In the genomic region with DNA sequence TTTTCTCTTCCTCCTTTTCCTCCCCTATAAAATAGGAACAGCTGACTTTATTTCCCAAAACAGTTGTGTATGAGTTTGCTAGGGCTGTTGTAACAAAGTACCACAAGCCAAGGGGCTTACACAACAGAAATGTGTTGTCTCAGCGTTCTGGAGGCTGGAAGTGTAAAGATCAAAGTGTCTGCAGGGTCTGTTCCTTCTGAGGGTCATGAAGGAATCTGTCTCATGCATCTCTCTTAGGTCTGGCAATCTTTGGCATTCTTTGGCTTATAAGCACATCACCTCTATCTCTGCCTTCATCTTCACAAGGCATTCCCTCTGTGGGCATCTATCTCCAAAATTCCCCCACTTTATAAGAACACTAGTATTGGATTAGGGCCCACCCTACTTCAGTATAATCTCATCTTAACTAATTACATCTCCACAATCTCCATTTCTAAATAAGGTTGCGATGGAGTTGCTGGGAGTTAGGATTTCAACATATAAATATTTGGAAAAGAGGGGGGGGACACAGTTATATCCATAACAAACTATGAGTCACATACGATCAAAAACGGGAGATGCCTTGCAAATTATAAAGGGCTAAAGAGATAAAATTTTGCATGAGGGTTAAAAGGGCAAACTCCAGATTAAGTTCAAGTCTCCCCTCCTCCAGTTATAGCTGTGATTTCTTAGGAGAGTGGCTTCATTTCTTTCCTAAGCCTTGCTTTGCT, we compare ENCODE assay signal across 15 cellular contexts.
DNase-seq lines count a peak whose midpoint lies in the region; ATAC-seq and TF ChIP-seq lines count a peak whose summit lies in the region.
"Had no signal": no experiment of that assay in that cellular context is flagged by ENCODE, and none has a peak within 500 bp of the region (broad histone marks: within the 10 kb centered on the region; RNA-seq: fewer than 3 reads in every experiment).

No MANE protein-coding gene starts in this region.

- peak overlapping the region; percentile 96 for H2BK15ac ChIP-seq in IMR-90 (ENCODE audit: low read depth, low read length)

- H3K4me2 ChIP-seq in IMR-90 (ENCODE audit: low read depth, low read length), result peak overlapping the region; percentile 70

- peak overlapping the region; percentile 97 for H3K27ac ChIP-seq in IMR-90 (ENCODE audit: insufficient read depth, low read length)
- H3K27ac ChIP-seq in caudate nucleus (ENCODE audit: low read depth, low read length), result peak overlapping the region; percentile 26
- H3K27ac ChIP-seq in heart left ventricle, result no peak overlapping the region
- H3K27ac ChIP-seq: SJSA1 had no signal

- H4K5ac ChIP-seq in IMR-90 (ENCODE audit: low read depth, low read length), result peak overlapping the region; percentile 99

- H4K91ac ChIP-seq in IMR-90 (ENCODE audit: insufficient read depth, low read depth, low read length), result peak overlapping the region; percentile 98

- H3K36me3 ChIP-seq in IMR-90 (ENCODE audit: control insufficient read depth, insufficient read depth, low read length), result no peaks in the 10 kb centered on the region
- H3K36me3 ChIP-seq in heart left ventricle, result no peaks in the 10 kb centered on the region
- H3K36me3 ChIP-seq in HAP-1 (replicated peaks), result no peaks in the 10 kb centered on the region
- H3K36me3 ChIP-seq: SJSA1 had no signal

- in situ Hi-C loops in IMR-90 (cut with MboI; ENCODE audit: low sequenced_read_pairs) (no loop called here), HAP-1 (cut with MboI; ENCODE audit: low sequenced_read_pairs) (no loop called here)

- H3K27me3 Mint-ChIP-seq in Calu3 (ENCODE audit: unreplicated experiment), result peaks cover 23% of the 10 kb centered on the region

- peak overlapping the region; percentile 91 for H3K4ac ChIP-seq in IMR-90 (ENCODE audit: low read depth, low read length)

- ATAC-seq in IMR-90 (ENCODE audit: low read depth) (peak; percentile 48), heart left ventricle (no peak)
- ATAC-seq: Panc1 had no signal

- peak overlapping the region; percentile 85 for H3K23ac ChIP-seq in IMR-90 (ENCODE audit: low read depth, low read length)

- H3K9me3 ChIP-seq in IMR-90 (ENCODE audit: control insufficient read depth, insufficient read depth, low read length) (no peaks in the 10 kb centered on the region), heart left ventricle (no peaks in the 10 kb centered on the region), HAP-1 (no peaks in the 10 kb centered on the region)
- H3K9me3 ChIP-seq: SJSA1 had no signal

- no peak overlapping the region for H2AK9ac ChIP-seq in IMR-90 (replicated peaks; ENCODE audit: low read depth, low read length, poor library complexity)

- H3K36me3 Mint-ChIP-seq in Calu3 (ENCODE audit: insufficient read depth, unreplicated experiment), result no peaks in the 10 kb centered on the region

- H3K56ac ChIP-seq in IMR-90 (ENCODE audit: extremely low read depth, insufficient read depth, low read length), result peak overlapping the region; percentile 54; the same call in 1 of the 2 replicates

- H2AFZ ChIP-seq in IMR-90 (replicated peaks; ENCODE audit: low read length, poor library complexity), result no peak overlapping the region

- peaks cover 20% of the 10 kb centered on the region for H3K9me1 ChIP-seq in IMR-90 (ENCODE audit: insufficient read depth, low read length)

- H3K9me3 Mint-ChIP-seq in Calu3 (ENCODE audit: low read depth, unreplicated experiment), result peaks cover 7% of the 10 kb centered on the region

- no peaks in the 10 kb centered on the region for H4K20me1 ChIP-seq in IMR-90 (ENCODE audit: insufficient read depth, low read length)

- no peak overlapping the region for H3K4me3 Mint-ChIP-seq in Calu3 (ENCODE audit: low read depth, unreplicated experiment)
- H3K4me3 Mint-ChIP-seq: B cell had no signal

- no peak overlapping the region for H3K4me3 ChIP-seq in IMR-90 (ENCODE audit: insufficient read depth, low read depth, low read length)
- no peak overlapping the region for H3K4me3 ChIP-seq in fibroblast of villous mesenchyme (ENCODE audit: low read depth, low read length)
- H3K4me3 ChIP-seq in heart left ventricle, result no peak overlapping the region
- H3K4me3 ChIP-seq in HAP-1, result no peak overlapping the region
- H3K4me3 ChIP-seq: SJSA1 had no signal

- TF ChIP-seq POLR2A in IMR-90 (IDR thresholded peaks at IDR 0.05; ENCODE audit: low read depth, low read length) (no peak), heart left ventricle (IDR thresholded peaks at IDR 0.05) (no peak)

- peak overlapping the region; percentile 75 for H2BK5ac ChIP-seq in IMR-90 (ENCODE audit: low read depth, low read length, poor library complexity, severe bottlenecking)

- BruUV-seq in IMR-90 (replicated peaks; lab: Mats Ljungman, UMichigan), result no TSS peak
- BruUV-seq in Calu3 (replicated peaks; lab: Mats Ljungman, UMichigan), result no TSS peak

- intact Hi-C loops in IMR-90 (cut with micrococcal nuclease) (loop anchor here (2.0 to 5.0 kb wide), 2 partner anchors 109 to 176 kb away; a partner anchor contains a TSS), heart left ventricle (cut with DNase I) (no loop called here), Calu3 (cut with micrococcal nuclease; ENCODE audit: unreplicated experiment) (no loop called here)

- no peaks in the 10 kb centered on the region for H3K27me3 ChIP-seq in IMR-90 (ENCODE audit: control insufficient read depth, insufficient read depth, low read length)
- no peaks in the 10 kb centered on the region for H3K27me3 ChIP-seq in heart left ventricle
- H3K27me3 ChIP-seq in HAP-1 (ENCODE audit: low read depth), result no peaks in the 10 kb centered on the region
- H3K27me3 ChIP-seq: SJSA1 had no signal

- no CpG with 5 or more reads among the region's 4 CpGs for WGBS in IMR-90 (ENCODE audit: extremely low coverage in 2 of 2, insufficient read length in 1 of 2), 2 experiments
- WGBS in heart left ventricle, 4 donors, result 54 to 80% (median 75%) methylated on average over 4 of the region's 4 CpGs

- H3K18ac ChIP-seq in IMR-90 (ENCODE audit: low read depth, low read length), result peak overlapping the region; percentile 100

- dilution Hi-C loops in IMR-90 (cut with HindIII; ENCODE audit: low sequenced_read_pairs, unreplicated experiment), result no loop called here

- H3K9ac ChIP-seq in IMR-90 (ENCODE audit: low read depth, low read length), result no peak overlapping the region; the same call in 1 of the 2 replicates

- H3K4me1 Mint-ChIP-seq in Calu3 (ENCODE audit: low read depth, unreplicated experiment), result no peaks in the 10 kb centered on the region
- H3K4me1 Mint-ChIP-seq: B cell had no signal

- peak; percentile 58 for DNase-seq in IMR-90
- no peak for DNase-seq in caudate nucleus (lab: John Stamatoyannopoulos, UW)
- DNase-seq in fibroblast of villous mesenchyme (ENCODE audit: low read depth), result peak; percentile 91
- no peak for DNase-seq in effector CD8-positive, alpha-beta T cell (lab: John Stamatoyannopoulos, UW)
- no peak for DNase-seq in heart left ventricle
- DNase-seq in HAP-1 (ENCODE audit: low spot score in 2 of 2), result no peak
- DNase-seq in Calu3, result no peak
- DNase-seq: ACHN, DND-41, H7, NCI-H1048, NCI-H524 treated with DMSO at 0.1 percent for 48 hours had no signal

- peak overlapping the region; percentile 96 for H2BK120ac ChIP-seq in IMR-90 (ENCODE audit: low read depth, low read length)

- peak overlapping the region; percentile 59 for H3K14ac ChIP-seq in IMR-90 (replicated peaks; ENCODE audit: low read depth, low read length)

- H3K4me1 ChIP-seq in IMR-90 (ENCODE audit: control insufficient read depth, insufficient read depth, low read length) (peaks cover 27% of the 10 kb centered on the region), heart left ventricle (peaks cover 0 to 21% (median 5%) of the 10 kb centered on the region in 12 donors), HAP-1 (no peaks in the 10 kb centered on the region)
- H3K4me1 ChIP-seq: SJSA1 had no signal

- H4K8ac ChIP-seq in IMR-90 (ENCODE audit: low read depth in 2 of 2, low read length in 2 of 2), result peak overlapping the region; percentile 71 to 90

- CTCF ChIA-PET in IMR-90 (lab: Yijun Ruan, JAX), result interaction anchor here (0.5 to 1.0 kb wide), 4 partner anchors 9 to 221 kb away, joined by 3 to 8 read pairs (median 4); no protein-coding TSS in a partner anchor
- CTCF ChIA-PET in Calu3 (lab: Charles Lee), result no interaction called here

- TF ChIP-seq CTCF in IMR-90 (conservative IDR thresholded peaks at IDR 0.05; ENCODE audit: low read depth, low read length) (no peak), fibroblast of villous mesenchyme (IDR thresholded peaks at IDR 0.05; ENCODE audit: insufficient read depth, low read depth, low read length) (no peak), heart left ventricle (IDR thresholded peaks at IDR 0.05) (no peak), Calu3 (IDR thresholded peaks at IDR 0.05; ENCODE audit: unreplicated experiment) (no peak)

- POLR2A ChIA-PET in IMR-90 (lab: Charles Lee; ENCODE audit: unreplicated experiment), result no interaction called here

- H3K79me1 ChIP-seq in IMR-90 (ENCODE audit: low read depth in 1 of 2, low read length in 2 of 2), result no peaks in the 10 kb centered on the region

- peak overlapping the region; percentile 97 for H2BK20ac ChIP-seq in IMR-90 (ENCODE audit: low read depth, low read length)

- peak overlapping the region; percentile 97 for H2AK5ac ChIP-seq in IMR-90 (ENCODE audit: low read depth, low read length)

- no peak for TF ChIP-seq RAD21 in IMR-90 (IDR thresholded peaks at IDR 0.05; ENCODE audit: low read length)

- H3K27ac Mint-ChIP-seq in Calu3 (ENCODE audit: unreplicated experiment), result no peak overlapping the region
- H3K27ac Mint-ChIP-seq: B cell had no signal

TF ChIP-seq in IMR-90, 13 proteins besides CTCF, POLR2A, EP300 and RAD21:
- peak; percentile 35; the same call in 1 of the 2 replicates for TF ChIP-seq CEBPB (IDR thresholded peaks at IDR 0.05; ENCODE audit: low read depth, low read length)
- no peak for TF ChIP-seq SMC3 (IDR thresholded peaks at IDR 0.05; ENCODE audit: low read depth, low read length)
- TF ChIP-seq FOS (IDR thresholded peaks at IDR 0.05; ENCODE audit: low read depth, low read length), result peak; percentile 37; the same call in 1 of the 2 replicates
TF ChIP-seq in IMR-90: peak in this region for 2.

Comparison
In these comparisons a context has a peak if more than half of its experiments do, and no peak if none do; other contexts are left out.
1. DNase-seq: peak in IMR-90 (single experiment) and fibroblast of villous mesenchyme (single experiment); none in caudate nucleus (0 of 61), effector CD8-positive, alpha-beta T cell (single experiment), heart left ventricle (0 of 5), HAP-1 (0 of 2) and Calu3 (single experiment).
2. H3K27ac ChIP-seq: peak in IMR-90 (single experiment) and caudate nucleus (single experiment); none in heart left ventricle (0 of 12).